ENCODE assay signal across 8 cellular contexts in the genomic region with DNA sequence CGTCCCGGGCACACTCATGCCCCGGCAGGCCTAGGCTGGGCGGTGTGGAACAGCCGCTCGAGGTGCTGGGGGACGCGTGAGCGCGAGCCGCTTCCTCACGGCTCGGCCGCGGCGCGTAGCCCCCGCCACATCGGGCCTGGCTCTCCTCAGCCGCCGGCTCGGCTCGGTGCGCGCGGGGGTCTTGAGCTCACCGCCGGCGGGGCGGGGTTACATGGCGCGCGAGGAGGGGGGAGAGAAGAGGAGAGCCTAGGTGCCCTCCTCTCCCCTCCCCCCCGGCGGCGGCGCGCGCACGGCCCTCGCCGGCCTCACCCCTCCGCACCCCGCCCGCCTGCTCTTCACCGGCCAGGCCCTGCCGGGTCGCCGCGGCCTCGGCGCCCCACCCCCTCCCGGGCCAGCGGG. TPM values are rescaled to one million over a fixed set of nuclear protein-coding genes. Genes with fewer than 3 reads are reported as not detected.
DNase-seq lines count a peak whose midpoint lies in the region; ATAC-seq lines count a peak whose summit lies in the region.

No MANE protein-coding gene starts in this region.

- peak; percentile 12 for ATAC-seq in GM18517 (IDR thresholded peaks at IDR 0.05; ENCODE audit: unreplicated experiment)
- ATAC-seq in HG03045 (IDR thresholded peaks at IDR 0.05; ENCODE audit: unreplicated experiment), result peak; percentile 46

- peak; percentile 36 for DNase-seq in A172 (ENCODE audit: low spot score)
- DNase-seq in NCI-H446 (lab: John Stamatoyannopoulos, UW), result peak; percentile 77 to 89
- peak; percentile 67 to 74 for DNase-seq in activated CD4-positive, alpha-beta T cell treated with anti-CD3 and anti-CD28 coated beads, Interleukin-2, amount 50 U/mL, for 4 hours
- peak; percentile 90 for DNase-seq in ecto neural progenitor cell (ENCODE audit: low spot score)
- peak; percentile 86 for DNase-seq in medulla oblongata (ENCODE audit: extremely low spot score)
- peak; percentile 52 for DNase-seq in stimulated activated CD8-positive, alpha-beta memory T cell treated with anti-CD3 and anti-CD28 coated beads, Interleukin-12 subunit alpha, Interleukin-12 subunit beta, amount 100 ng/mL, for 24 hours (ENCODE audit: extremely low read depth)

RNA-seq across cellular contexts. Expression of gene RANBP6, which starts 7.7 kb away (rescaled TPM):
- 37.3 and 39.3 TPM in 2 replicates for total RNA-seq in A172 (2014; rRNA removed; shearing (Covaris generic))

Comparison
In these comparisons a context has a peak if more than half of its experiments do, and no peak if none do; other contexts are left out.
1. Peak in every context shown above with its lines: DNase-seq and ATAC-seq.
2. DNase-seq: peak in every context shown above with its lines; median percentile 90 in ecto neural progenitor cell; 86 in medulla oblongata; 83 in NCI-H446; 70 in activated CD4-positive, alpha-beta T cell treated with anti-CD3 and anti-CD28 coated beads, Interleukin-2, amount 50 U/mL, for 4 hours; 52 in stimulated activated CD8-positive, alpha-beta memory T cell treated with anti-CD3 and anti-CD28 coated beads, Interleukin-12 subunit alpha, Interleukin-12 subunit beta, amount 100 ng/mL, for 24 hours; 36 in A172.